In genomic region chr1:169368406-169368769, GRCh38 we compare ENCODE assay signal across 8 cellular contexts. TPM values are rescaled to one million over a fixed set of nuclear protein-coding genes. Genes with fewer than 3 reads are reported as not detected.
DNase-seq lines count a peak whose midpoint lies in the region; ATAC-seq and TF ChIP-seq lines count a peak whose summit lies in the region.

No MANE protein-coding gene starts in this region.

- ATAC-seq in HG02885 (IDR thresholded peaks at IDR 0.05; ENCODE audit: poor library complexity, unreplicated experiment) (peak; percentile 20), HG03439 (IDR thresholded peaks at IDR 0.05; ENCODE audit: unreplicated experiment) (no peak)

- peak overlapping the region; percentile 78 for H3K9ac ChIP-seq in muscle layer of colon (ENCODE audit: low read length)

- peak overlapping the region; percentile 75 for H3K4me3 ChIP-seq in ectodermal cell (ENCODE audit: insufficient read depth, low read depth, low read length)
- peak overlapping the region; percentile 47 to 89 for H3K4me3 ChIP-seq in muscle layer of colon (ENCODE audit: low read depth in 1 of 2, low read length in 2 of 2)

- H3K27ac ChIP-seq in C4-2B (peak overlapping the region; percentile 85), VCaP (peak overlapping the region; percentile 89), ectodermal cell (ENCODE audit: insufficient read depth, low read depth, low read length, poor library complexity, severe bottlenecking) (no peak overlapping the region), muscle layer of colon (ENCODE audit: low read depth, low read length) (peak overlapping the region; percentile 83)

- H3K36me3 ChIP-seq in ectodermal cell (ENCODE audit: control insufficient read depth, insufficient read depth, low read length) = peaks cover 4% of the 10 kb centered on the region
- peaks cover 15% of the 10 kb centered on the region for H3K36me3 ChIP-seq in muscle layer of colon (ENCODE audit: insufficient read depth, low read length)

- H3K27me3 ChIP-seq in ectodermal cell (ENCODE audit: control insufficient read depth, insufficient read depth, low read length, poor library complexity, severe bottlenecking) = no peaks in the 10 kb centered on the region
- no peaks in the 10 kb centered on the region for H3K27me3 ChIP-seq in muscle layer of colon (ENCODE audit: control insufficient read depth in 1 of 2, insufficient read depth in 2 of 2, low read length in 2 of 2)

- TF ChIP-seq CTCF in C4-2B (conservative IDR thresholded peaks at IDR 0.05) (no peak), VCaP (conservative IDR thresholded peaks at IDR 0.05) (no peak)

- no peak for DNase-seq in NCI-H446 (lab: John Stamatoyannopoulos, UW)
- DNase-seq in superior temporal gyrus (ENCODE audit: extremely low spot score) = no peak

- H3K4me1 ChIP-seq in ectodermal cell (ENCODE audit: control insufficient read depth, insufficient read depth, low read length) (peaks cover 3% of the 10 kb centered on the region), muscle layer of colon (ENCODE audit: insufficient read depth, low read length) (peaks cover 15% of the 10 kb centered on the region)

- H3K9me3 ChIP-seq in ectodermal cell (ENCODE audit: control insufficient read depth, low read length) (no peaks in the 10 kb centered on the region), muscle layer of colon (ENCODE audit: low read length) (no peaks in the 10 kb centered on the region)

- WGBS in ectodermal cell, 2 experiments = 0 to 1% methylated on average over 16 of the region's 16 CpGs

RNA-seq across cellular contexts. Expression of gene BLZF1, which starts 0.4 kb away (rescaled TPM):
- 12.2 TPM for polyA plus RNA-seq in ectodermal cell (2013, experiment 1 of 4)
- polyA plus RNA-seq in ectodermal cell (2013, experiment 2 of 4) = 14.6 TPM
- polyA plus RNA-seq in ectodermal cell (2013, experiment 3 of 4) = 13.7 TPM
- 14.8 TPM for polyA plus RNA-seq in ectodermal cell (2013, experiment 4 of 4)

RNA-seq across cellular contexts. Expression of gene NME7, which starts 0.8 kb away (rescaled TPM):
- 42.5 TPM for polyA plus RNA-seq in ectodermal cell (2013, experiment 1 of 4)
- polyA plus RNA-seq in ectodermal cell (2013, experiment 2 of 4) = 42.5 TPM
- polyA plus RNA-seq in ectodermal cell (2013, experiment 3 of 4) = 41.2 TPM
- polyA plus RNA-seq in ectodermal cell (2013, experiment 4 of 4) = 43.6 TPM

RNA-seq across cellular contexts. Expression of gene CCDC181, which starts 58.9 kb away (rescaled TPM):
- 14.8 TPM for polyA plus RNA-seq in ectodermal cell (2013, experiment 1 of 4)
- 14.6 TPM for polyA plus RNA-seq in ectodermal cell (2013, experiment 2 of 4)
- 14.2 TPM for polyA plus RNA-seq in ectodermal cell (2013, experiment 3 of 4)
- polyA plus RNA-seq in ectodermal cell (2013, experiment 4 of 4) = 15.6 TPM
